Comparison of ENCODE assay signal across 8 cellular contexts in genomic region chr1:202160377-202160940, GRCh38. TPM values are rescaled to one million over a fixed set of nuclear protein-coding genes. Genes with fewer than 3 reads are reported as not detected.
A peak's percentile ranks its signal among the peaks of the same experiment; 100 is the strongest.
DNase-seq lines count a peak whose midpoint lies in the region; ATAC-seq and TF ChIP-seq lines count a peak whose summit lies in the region.

Gene PTPN7 (minus strand): TSS chr1:202160602. CDS start chr1:202159402, 1,200 bp downstream.

- no peaks in the 10 kb centered on the region for H3K9me3 Mint-ChIP-seq in activated naive CD4-positive, alpha-beta T cell treated with anti-CD3 and anti-CD28 coated beads, Interleukin-2, amount 10 ng/mL, durations not matched to agents 7 days and 5 days
- no peaks in the 10 kb centered on the region for H3K9me3 Mint-ChIP-seq in nephron

- intact Hi-C loops in uterus (cut with DNase I; ENCODE audit: low total_unique reads): no loop called here

- TF ChIP-seq POLR2A in uterus (IDR thresholded peaks at IDR 0.05): no peak

- H3K9me3 ChIP-seq in uterus: no peaks in the 10 kb centered on the region

- H3K27ac Mint-ChIP-seq in activated naive CD4-positive, alpha-beta T cell treated with anti-CD3 and anti-CD28 coated beads, Interleukin-2, amount 10 ng/mL, durations not matched to agents 7 days and 5 days: peak within 1 kb of the TSS; percentile 99
- peak within 1 kb of the TSS; percentile 57 to 75 (median 72) for H3K27ac Mint-ChIP-seq in nephron

- ATAC-seq in HG02571 (IDR thresholded peaks at IDR 0.05; ENCODE audit: unreplicated experiment): peak; percentile 66

- H3K36me3 Mint-ChIP-seq in activated naive CD4-positive, alpha-beta T cell treated with anti-CD3 and anti-CD28 coated beads, Interleukin-2, amount 10 ng/mL, durations not matched to agents 7 days and 5 days: peaks cover 39% of the 10 kb centered on the region
- H3K36me3 Mint-ChIP-seq in nephron (ENCODE audit: low read depth): no peaks in the 10 kb centered on the region

- WGBS in urinary bladder: 75% methylated on average over 17 of the region's 17 CpGs

- peaks cover 84% of the 10 kb centered on the region for H3K4me1 Mint-ChIP-seq in activated naive CD4-positive, alpha-beta T cell treated with anti-CD3 and anti-CD28 coated beads, Interleukin-2, amount 10 ng/mL, durations not matched to agents 7 days and 5 days
- H3K4me1 Mint-ChIP-seq in nephron: peaks cover 46% of the 10 kb centered on the region

- no peaks in the 10 kb centered on the region for H3K27me3 Mint-ChIP-seq in activated naive CD4-positive, alpha-beta T cell treated with anti-CD3 and anti-CD28 coated beads, Interleukin-2, amount 10 ng/mL, durations not matched to agents 7 days and 5 days
- peaks cover 5% of the 10 kb centered on the region for H3K27me3 Mint-ChIP-seq in nephron (ENCODE audit: low read depth)

- CTCF ChIA-PET in activated naive CD4-positive, alpha-beta T cell treated with anti-CD3 and anti-CD28 coated beads, Interleukin-2, amount 10 ng/mL, durations not matched to agents 7 days and 5 days (lab: Charles Lee): interaction anchor here (0.8 to 5.5 kb wide), 11 partner anchors 10 to 113 kb away, joined by 3 to 34 read pairs (median 5); partner anchors contain the start of gene LGR6

- DNase-seq in GDM1 (lab: John Stamatoyannopoulos, UW) (peak; percentile 78), SW480 (ENCODE audit: low spot score) (peak; percentile 32), hepatic stellate cell (ENCODE audit: low spot score) (no peak), uterus (no peak)
- DNase-seq in activated naive CD4-positive, alpha-beta T cell treated with anti-CD3 and anti-CD28 coated beads, Interleukin-2, amount 10 ng/mL, durations not matched to agents 7 days and 5 days: peak; percentile 84

- H3K4me3 Mint-ChIP-seq in activated naive CD4-positive, alpha-beta T cell treated with anti-CD3 and anti-CD28 coated beads, Interleukin-2, amount 10 ng/mL, durations not matched to agents 7 days and 5 days: peak within 1 kb of the TSS; percentile 93
- peak within 1 kb of the TSS in 2 of 3 experiments; percentile 4 to 28 for H3K4me3 Mint-ChIP-seq in nephron

- H3K27ac ChIP-seq in urinary bladder (ENCODE audit: low read depth): peak within 1 kb of the TSS; percentile 61
- no peak within 1 kb of the TSS for H3K27ac ChIP-seq in uterus

- H3K36me3 ChIP-seq in urinary bladder (ENCODE audit: insufficient read depth): no peaks in the 10 kb centered on the region
- H3K36me3 ChIP-seq in uterus: no peaks in the 10 kb centered on the region

- H3K4me3 ChIP-seq in urinary bladder (ENCODE audit: low read depth, low read length) (peak within 1 kb of the TSS; percentile 11), uterus (no peak within 1 kb of the TSS)

- no peaks in the 10 kb centered on the region for H3K27me3 ChIP-seq in uterus

- TF ChIP-seq CTCF in nephron (IDR thresholded peaks at IDR 0.05; ENCODE audit: unreplicated experiment in 3 of 3) (no peak), uterus (IDR thresholded peaks at IDR 0.05) (no peak)

- H3K4me1 ChIP-seq in urinary bladder (ENCODE audit: insufficient read depth) (no peaks in the 10 kb centered on the region), uterus (no peaks in the 10 kb centered on the region)

RNA-seq across cellular contexts. Expression of gene PTPN7, which starts in this region (rescaled TPM):
- total RNA-seq in urinary bladder (1.2 TPM), uterus (1 to 10 TPM in 2 of 4 donors, under 1 TPM in 1, not detected in 1; 0.79 to 8.5 (median 1.8) TPM)
- 1.2 TPM for polyA plus RNA-seq in urinary bladder

Comparison
In these comparisons a context has a peak if more than half of its experiments do, and no peak if none do; other contexts are left out.
1. DNase-seq: peak in GDM1 (single experiment), SW480 (single experiment) and activated naive CD4-positive, alpha-beta T cell treated with anti-CD3 and anti-CD28 coated beads, Interleukin-2, amount 10 ng/mL, durations not matched to agents 7 days and 5 days (single experiment); none in hepatic stellate cell (single experiment) and uterus (0 of 2).